ENCODE assay signal across 12 cellular contexts in genomic region chr17:17096438-17097178, GRCh38. TPM values are rescaled to one million over a fixed set of nuclear protein-coding genes. Genes with fewer than 3 reads are reported as not detected.
DNase-seq lines count a peak whose midpoint lies in the region; ATAC-seq and TF ChIP-seq lines count a peak whose summit lies in the region.
"Had no signal": no experiment of that assay in that cellular context is flagged by ENCODE, and none has a peak within 500 bp of the region (broad histone marks: within the 10 kb centered on the region; RNA-seq: fewer than 3 reads in every experiment).

No MANE protein-coding gene starts in this region.

- peaks cover 100% of the 10 kb centered on the region for H4K20me1 ChIP-seq in BLaER1

- no peaks in the 10 kb centered on the region for H3K9me3 Mint-ChIP-seq in WTC11
- peaks cover 7% of the 10 kb centered on the region for H3K9me3 Mint-ChIP-seq in glutamatergic neuron (ENCODE audit: unreplicated experiment)

- H3K27me3 Mint-ChIP-seq in WTC11 (ENCODE audit: low read depth), result no peaks in the 10 kb centered on the region
- peaks cover 18% of the 10 kb centered on the region for H3K27me3 Mint-ChIP-seq in glutamatergic neuron (ENCODE audit: unreplicated experiment)

- H3K4me3 ChIP-seq in BLaER1, result no peak overlapping the region
- no peak overlapping the region for H3K4me3 ChIP-seq in psoas muscle

- TF ChIP-seq CTCF in WTC11 (IDR thresholded peaks at IDR 0.05) (no peak), glutamatergic neuron (IDR thresholded peaks at IDR 0.05; ENCODE audit: partially characterized antibody, unreplicated experiment) (no peak), psoas muscle (IDR thresholded peaks at IDR 0.05) (no peak)

- peaks cover 99% of the 10 kb centered on the region for H3K4me1 ChIP-seq in BLaER1
- H3K4me1 ChIP-seq in psoas muscle, result peaks cover 88% of the 10 kb centered on the region

- H3K4me3 Mint-ChIP-seq in WTC11 (no peak overlapping the region), glutamatergic neuron (ENCODE audit: unreplicated experiment) (no peak overlapping the region)

- POLR2A ChIA-PET in WTC11 (lab: Charles Lee), result no interaction called here

- H3K27ac ChIP-seq in BLaER1 (peak overlapping the region; percentile 35; the same call in 1 of the 2 replicates), psoas muscle (peak overlapping the region; percentile 54)
- H3K27ac ChIP-seq: HL-60 had no signal

- H3K27me3 ChIP-seq in BLaER1 (no peaks in the 10 kb centered on the region), psoas muscle (ENCODE audit: insufficient read depth in 3 of 3, low read length in 2 of 3) (no peaks in the 10 kb centered on the region)

- H3K36me3 Mint-ChIP-seq in WTC11 (peaks cover 4% of the 10 kb centered on the region; the same call in 1 of the 2 replicates), glutamatergic neuron (ENCODE audit: unreplicated experiment) (no peaks in the 10 kb centered on the region)

- WGBS in psoas muscle, 3 donors, result 13 to 33% (median 14%) methylated on average over 7 of the region's 7 CpGs

- H3K4me1 Mint-ChIP-seq in WTC11 (peaks cover 58% of the 10 kb centered on the region), glutamatergic neuron (ENCODE audit: low read depth, unreplicated experiment) (peaks cover 62% of the 10 kb centered on the region)

- no peak overlapping the region for H3K9ac ChIP-seq in BLaER1

- peak overlapping the region; percentile 35 for H3K4me2 ChIP-seq in BLaER1

- ATAC-seq in WTC11 (peak; percentile 40), psoas muscle (peak in 2 of 4 donors; percentile 59 to 71), GM19455 (IDR thresholded peaks at IDR 0.05; ENCODE audit: unreplicated experiment) (no peak)

- H3K27ac Mint-ChIP-seq in WTC11 (peak overlapping the region; percentile 87), glutamatergic neuron (ENCODE audit: unreplicated experiment) (peak overlapping the region; percentile 45)

- CTCF ChIA-PET in WTC11 (lab: Charles Lee), result no interaction called here

- H3K36me3 ChIP-seq in BLaER1, result peaks cover 79% of the 10 kb centered on the region
- peaks cover 0 to 8% of the 10 kb centered on the region in 2 donors for H3K36me3 ChIP-seq in psoas muscle (ENCODE audit: insufficient read depth in 1 of 2, low read depth in 1 of 2)

- intact Hi-C loops in psoas muscle (cut with DNase I), result no loop called here

- no peak for DNase-seq in WTC11 (ENCODE audit: low spot score)
- DNase-seq in glutamatergic neuron, result no peak
- peak in 1 of 2 donors; percentile 73 for DNase-seq in psoas muscle
- no peak for DNase-seq in cortex of kidney (lab: John Stamatoyannopoulos, UW)
- no peak for DNase-seq in NCI-H146 (lab: John Stamatoyannopoulos, UW)
- DNase-seq in NCI-H2081 (lab: John Stamatoyannopoulos, UW), result no peak
- DNase-seq: HCEC 1CT; stimulated activated CD4-positive, alpha-beta T cell treated with anti-CD3 and anti-CD28 coated beads, Interleukin-4, amount 100 ng/mL, for 4 hours; T-helper 1 cell had no signal

- H3K9me3 ChIP-seq in BLaER1, result no peaks in the 10 kb centered on the region
- H3K9me3 ChIP-seq in psoas muscle, result no peaks in the 10 kb centered on the region

TF ChIP-seq in WTC11, 78 proteins besides CTCF, POLR2A, EP300 and RAD21:
- no peak for TF ChIP-seq ZNF232 (CRISPR knock-in tag; IDR thresholded peaks at IDR 0.05)
- TF ChIP-seq GTF2I (CRISPR knock-in tag; conservative IDR thresholded peaks at IDR 0.05), result no peak
- no peak for TF ChIP-seq PRDM15 (CRISPR knock-in tag; IDR thresholded peaks at IDR 0.05)
- no peak for TF ChIP-seq TCF7 (CRISPR knock-in tag; IDR thresholded peaks at IDR 0.05; ENCODE audit: low read depth)
- TF ChIP-seq ARID4B (CRISPR knock-in tag; IDR thresholded peaks at IDR 0.05; ENCODE audit: borderline replicate concordance), result no peak
- TF ChIP-seq TEAD4 (CRISPR knock-in tag; IDR thresholded peaks at IDR 0.05), result no peak
- no peak for TF ChIP-seq NFE2L1 (CRISPR knock-in tag; IDR thresholded peaks at IDR 0.05)
- TF ChIP-seq ATF2 (CRISPR knock-in tag; IDR thresholded peaks at IDR 0.05; ENCODE audit: borderline replicate concordance, low read depth), result no peak
- no peak for TF ChIP-seq ETV6 (CRISPR knock-in tag; IDR thresholded peaks at IDR 0.05)
- TF ChIP-seq MAX (CRISPR knock-in tag; IDR thresholded peaks at IDR 0.05), result no peak
- no peak for TF ChIP-seq SMAD3 (CRISPR knock-in tag; IDR thresholded peaks at IDR 0.05; ENCODE audit: borderline replicate concordance)
- TF ChIP-seq GRHL2 (CRISPR knock-in tag; IDR thresholded peaks at IDR 0.05; ENCODE audit: insufficient replicate concordance, severe bottlenecking), result no peak
- TF ChIP-seq ZNF219 (CRISPR knock-in tag; IDR thresholded peaks at IDR 0.05; ENCODE audit: borderline replicate concordance), result no peak

RNA-seq across cellular contexts. Expression of gene MPRIP, which starts 54.4 kb away (rescaled TPM):
- total RNA-seq in WTC11 (2021), result 127 to 140 TPM (median 136 TPM) in 3 replicates
- 863 TPM for total RNA-seq in glutamatergic neuron (ENCODE audit: unreplicated experiment)
- 100 to 1,000 TPM; 228 to 322 (median 258) TPM for total RNA-seq in psoas muscle
- 100 to 1,000 TPM; 142 to 270 (median 184) TPM for polyA plus RNA-seq in psoas muscle
